Comparison of ENCODE assay signal across 9 cellular contexts in the genomic region with DNA sequence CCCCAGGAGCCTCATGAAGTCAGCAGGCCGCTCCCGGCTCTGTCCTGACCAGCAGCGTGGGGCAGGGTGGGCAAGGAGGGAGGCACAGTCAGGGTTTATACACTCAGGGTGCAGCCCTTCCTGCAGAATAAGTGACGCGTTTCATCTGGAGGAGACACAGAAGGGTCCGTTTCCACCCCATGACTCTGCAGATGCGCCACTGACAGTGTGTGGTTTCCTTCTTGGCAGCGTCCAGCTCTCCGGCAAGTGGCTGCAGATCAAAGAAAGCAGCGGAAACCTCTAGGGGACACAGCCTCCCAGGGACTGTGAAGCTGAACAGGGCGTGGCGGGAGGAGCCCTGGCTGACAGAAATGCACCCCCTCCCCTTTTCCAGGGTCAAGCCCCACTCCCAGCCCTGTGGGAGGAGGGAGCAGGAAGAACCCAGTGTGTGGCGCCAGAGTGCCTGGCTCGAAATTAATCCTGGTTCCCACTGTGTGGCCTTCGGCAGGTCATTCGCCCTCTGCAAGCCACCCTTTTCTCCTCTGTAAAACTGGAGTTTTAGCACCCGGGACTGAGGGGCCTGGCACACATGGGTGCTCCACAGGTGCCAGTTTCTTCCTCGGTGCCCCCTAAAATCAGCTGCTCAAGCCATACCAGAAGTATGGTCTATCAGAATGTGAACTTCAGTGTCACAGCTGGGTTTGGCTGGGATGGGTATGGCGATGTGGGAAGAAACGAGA.
DNase-seq lines count a peak whose midpoint lies in the region; ATAC-seq and TF ChIP-seq lines count a peak whose summit lies in the region.
"Had no signal": no experiment of that assay in that cellular context is flagged by ENCODE, and none has a peak within 500 bp of the region (broad histone marks: within the 10 kb centered on the region; RNA-seq: fewer than 3 reads in every experiment).

No MANE protein-coding gene starts in this region.

- H3K27me3 Mint-ChIP-seq in activated naive CD8-positive, alpha-beta T cell treated with anti-CD3 and anti-CD28 coated beads, Interleukin-2, amount 50 U/mL, for 24 hours: no peaks in the 10 kb centered on the region

- no peaks in the 10 kb centered on the region for H3K9me3 Mint-ChIP-seq in activated naive CD8-positive, alpha-beta T cell treated with anti-CD3 and anti-CD28 coated beads, Interleukin-2, amount 50 U/mL, for 24 hours

- peak; percentile 51 for DNase-seq in EL
- no peak for DNase-seq in LNCaP clone FGC (ENCODE audit: low read depth)
- DNase-seq in activated naive CD8-positive, alpha-beta T cell treated with anti-CD3 and anti-CD28 coated beads, Interleukin-2, amount 50 U/mL, for 24 hours: peak; percentile 32
- peak; percentile 70 for DNase-seq in iPS-NIHi11 (ENCODE audit: low spot score)
- DNase-seq in stimulated activated CD8-positive, alpha-beta memory T cell treated with anti-CD3 and anti-CD28 coated beads, Interleukin-4, amount 100 ng/mL, for 48 hours: peak; percentile 44
- no peak for DNase-seq in RKO (ENCODE audit: low spot score)

- peaks cover 5% of the 10 kb centered on the region for H3K36me3 Mint-ChIP-seq in activated naive CD8-positive, alpha-beta T cell treated with anti-CD3 and anti-CD28 coated beads, Interleukin-2, amount 50 U/mL, for 24 hours (ENCODE audit: low read depth)

- H3K4me1 Mint-ChIP-seq in activated naive CD8-positive, alpha-beta T cell treated with anti-CD3 and anti-CD28 coated beads, Interleukin-2, amount 50 U/mL, for 24 hours: peaks cover 30% of the 10 kb centered on the region

- no peak overlapping the region for H3K4me3 ChIP-seq in LNCaP clone FGC (ENCODE audit: low read depth, low read length)
- H3K4me3 ChIP-seq: tibial artery had no signal

- ATAC-seq in activated naive CD8-positive, alpha-beta T cell treated with anti-CD3 and anti-CD28 coated beads, Interleukin-2, amount 50 U/mL, for 24 hours: peak; percentile 39
- ATAC-seq in HG02938 (IDR thresholded peaks at IDR 0.05; ENCODE audit: unreplicated experiment): no peak
- ATAC-seq in HG03354 (IDR thresholded peaks at IDR 0.05; ENCODE audit: poor library complexity, severe bottlenecking, unreplicated experiment): no peak

- peak overlapping the region; percentile 34 for H3K4me3 Mint-ChIP-seq in activated naive CD8-positive, alpha-beta T cell treated with anti-CD3 and anti-CD28 coated beads, Interleukin-2, amount 50 U/mL, for 24 hours

- peak overlapping the region; percentile 49 for H3K27ac Mint-ChIP-seq in activated naive CD8-positive, alpha-beta T cell treated with anti-CD3 and anti-CD28 coated beads, Interleukin-2, amount 50 U/mL, for 24 hours

- TF ChIP-seq CTCF in LNCaP clone FGC (IDR thresholded peaks at IDR 0.05; ENCODE audit: control insufficient read depth, extremely low read depth, insufficient read depth): 0 out of 2 replicates have a peak, but pooled peaks have one; percentile 15

Comparison
In these comparisons a context has a peak if more than half of its experiments do, and no peak if none do; other contexts are left out.
1. DNase-seq: peak in EL (single experiment), activated naive CD8-positive, alpha-beta T cell treated with anti-CD3 and anti-CD28 coated beads, Interleukin-2, amount 50 U/mL, for 24 hours (single experiment), iPS-NIHi11 (single experiment) and stimulated activated CD8-positive, alpha-beta memory T cell treated with anti-CD3 and anti-CD28 coated beads, Interleukin-4, amount 100 ng/mL, for 48 hours (single experiment); none in LNCaP clone FGC (single experiment) and RKO (single experiment).